ENCODE assay signal across 10 cellular contexts in genomic region chr15:52463638-52464037, GRCh38.
DNase-seq lines count a peak whose midpoint lies in the region; ATAC-seq and TF ChIP-seq lines count a peak whose summit lies in the region.
"Had no signal": no experiment of that assay in that cellular context is flagged by ENCODE, and none has a peak within 500 bp of the region (broad histone marks: within the 10 kb centered on the region; RNA-seq: fewer than 3 reads in every experiment).

No MANE protein-coding gene starts in this region.

- no peak overlapping the region for H2AFZ ChIP-seq in DND-41 (ENCODE audit: low read depth, low read length)
- H2AFZ ChIP-seq in HCT116 (ENCODE audit: low read depth, low read length, poor library complexity, severe bottlenecking) = no peak overlapping the region
- H2AFZ ChIP-seq in mesenchymal stem cell (ENCODE audit: low read depth, low read length) = no peak overlapping the region
- no peak overlapping the region for H2AFZ ChIP-seq in PC-9

- no peak for ATAC-seq in DND-41 (ENCODE audit: insufficient read depth, low read depth)
- ATAC-seq in HCT116 = no peak
- no peak for ATAC-seq in activated T-helper 17 cell treated with anti-CD3 and anti-CD28 coated beads, Interleukin-2, amount 50 U/mL, for 72 hours (replicated peaks)

- H3K27me3 ChIP-seq in DND-41 (ENCODE audit: insufficient read depth, low read length, poor library complexity) (no peaks in the 10 kb centered on the region), HCT116 (ENCODE audit: insufficient read depth, low read length) (no peaks in the 10 kb centered on the region), mesenchymal stem cell (ENCODE audit: control insufficient read depth in 1 of 2, insufficient read depth in 1 of 2, low read length in 2 of 2) (no peaks in the 10 kb centered on the region), PC-9 (ENCODE audit: insufficient read depth, low read depth) (no peaks in the 10 kb centered on the region)

- H4K20me1 ChIP-seq in DND-41 (ENCODE audit: insufficient read depth, low read length) = peaks cover 8% of the 10 kb centered on the region; the same call in 1 of the 2 replicates
- H4K20me1 ChIP-seq in HCT116 (ENCODE audit: insufficient read depth) = no peaks in the 10 kb centered on the region
- no peaks in the 10 kb centered on the region for H4K20me1 ChIP-seq in PC-9 (ENCODE audit: insufficient read depth)

- H4K91ac ChIP-seq in mesenchymal stem cell (ENCODE audit: low read length) = no peak overlapping the region

- H2AK5ac ChIP-seq in mesenchymal stem cell (ENCODE audit: low read length, severe bottlenecking) = no peak overlapping the region

- TF ChIP-seq CTCF in DND-41 (IDR thresholded peaks at IDR 0.05; ENCODE audit: borderline replicate concordance, extremely low read depth, low read length, poor library complexity, severe bottlenecking) (peak; percentile 9), HCT116 (IDR thresholded peaks at IDR 0.05 in 2 of 3, conservative IDR thresholded peaks at IDR 0.05 in 1 of 3; ENCODE audit: borderline replicate concordance in 1 of 3, insufficient read depth in 1 of 3, low read depth in 2 of 3, low read length in 2 of 3) (0 out of 6 replicates have a peak, but pooled peaks of 1 of the 3 experiments have one; percentile 7), type B pancreatic cell (conservative IDR thresholded peaks at IDR 0.05) (no peak), PC-9 (conservative IDR thresholded peaks at IDR 0.05) (no peak)

- DNase-seq in DND-41 (no peak), HCT116 (ENCODE audit: low read depth, low spot score) (no peak), mesenchymal stem cell (no peak), COLO829 (ENCODE audit: low spot score) (no peak), type B pancreatic cell (ENCODE audit: extremely low spot score, unreplicated experiment) (no peak), NCI-H2227 (lab: John Stamatoyannopoulos, UW; ENCODE audit: unreplicated experiment) (no peak), PC-9 (no peak)
- DNase-seq: aorta had no signal

- H3K36me3 ChIP-seq in DND-41 (ENCODE audit: insufficient read depth, low read length) = no peaks in the 10 kb centered on the region
- H3K36me3 ChIP-seq in HCT116 (ENCODE audit: control insufficient read depth in 1 of 2, insufficient read depth in 2 of 2, low read length in 2 of 2) = no peaks in the 10 kb centered on the region
- peaks cover 0 to 3% of the 10 kb centered on the region in 2 experiments for H3K36me3 ChIP-seq in mesenchymal stem cell (ENCODE audit: control insufficient read depth in 1 of 2, insufficient read depth in 2 of 2, low read depth in 1 of 2, low read length in 2 of 2)
- H3K36me3 ChIP-seq in PC-9 (ENCODE audit: low read depth) = no peaks in the 10 kb centered on the region

- CTCF ChIA-PET in HCT116 (lab: Charles Lee) = interaction anchor here (0.6 kb wide), 1 partner anchor 209 kb away, joined by 3 read pairs; no protein-coding TSS in a partner anchor
- CTCF ChIA-PET in PC-9 (lab: Charles Lee) = interaction anchor here (0.6 to 1.3 kb wide), 5 partner anchors 126 to 209 kb away, joined by 3 to 5 read pairs (median 3); no protein-coding TSS in a partner anchor

- H3K18ac ChIP-seq in mesenchymal stem cell (ENCODE audit: low read depth in 1 of 2, low read length in 2 of 2) = no peak overlapping the region

- POLR2A ChIA-PET in HCT116 (lab: Charles Lee) = no interaction called here
- POLR2A ChIA-PET in PC-9 (lab: Charles Lee; ENCODE audit: unreplicated experiment) = interaction anchor here (0.5 to 0.6 kb wide), 2 partner anchors 121 to 207 kb away, joined by 3 read pairs; no protein-coding TSS in a partner anchor

- no peaks in the 10 kb centered on the region for H3F3A ChIP-seq in PC-9 (ENCODE audit: insufficient read depth, low read depth)

- H3K9me2 ChIP-seq in HCT116 (ENCODE audit: insufficient read depth) (no peaks in the 10 kb centered on the region), PC-9 (ENCODE audit: insufficient read depth) (no peaks in the 10 kb centered on the region)

- H3K9me3 Mint-ChIP-seq in activated T-helper 17 cell treated with anti-CD3 and anti-CD28 coated beads, Interleukin-2, amount 50 U/mL, for 72 hours = peaks cover 10% of the 10 kb centered on the region
- H3K9me3 Mint-ChIP-seq in type B pancreatic cell = no peaks in the 10 kb centered on the region

- H3K4me2 ChIP-seq in DND-41 (ENCODE audit: insufficient read depth, low read length) (no peak overlapping the region), HCT116 (ENCODE audit: low read length) (peak overlapping the region; percentile 21; the same call in 1 of the 2 replicates), mesenchymal stem cell (ENCODE audit: low read length, poor library complexity, severe bottlenecking) (no peak overlapping the region), PC-9 (no peak overlapping the region)

- H3K23ac ChIP-seq in mesenchymal stem cell (ENCODE audit: low read length in 2 of 2) = no peak overlapping the region

- H2BK5ac ChIP-seq in mesenchymal stem cell (ENCODE audit: low read depth, low read length, poor library complexity, severe bottlenecking) = no peak overlapping the region

- H2BK12ac ChIP-seq in mesenchymal stem cell (ENCODE audit: low read length in 2 of 2) = no peak overlapping the region

- H3K36me3 Mint-ChIP-seq in activated T-helper 17 cell treated with anti-CD3 and anti-CD28 coated beads, Interleukin-2, amount 50 U/mL, for 72 hours (ENCODE audit: low read depth) = peaks cover 11% of the 10 kb centered on the region
- peaks cover 4% of the 10 kb centered on the region for H3K36me3 Mint-ChIP-seq in type B pancreatic cell

- TF ChIP-seq RAD21 in HCT116 (IDR thresholded peaks at IDR 0.05; ENCODE audit: low read depth) = no peak

- no peaks in the 10 kb centered on the region for H3K9me3 ChIP-seq in DND-41 (ENCODE audit: insufficient read depth, low read length, severe bottlenecking)
- no peaks in the 10 kb centered on the region for H3K9me3 ChIP-seq in HCT116 (ENCODE audit: control insufficient read depth in 1 of 2, insufficient read depth in 1 of 2, low read depth in 1 of 2, low read length in 2 of 2)
- no peaks in the 10 kb centered on the region for H3K9me3 ChIP-seq in mesenchymal stem cell (ENCODE audit: control insufficient read depth, low read length)
- H3K9me3 ChIP-seq in PC-9 (ENCODE audit: insufficient read depth, low read depth) = no peaks in the 10 kb centered on the region

- H3K4me3 Mint-ChIP-seq in activated T-helper 17 cell treated with anti-CD3 and anti-CD28 coated beads, Interleukin-2, amount 50 U/mL, for 72 hours = peak overlapping the region; percentile 84
- no peak overlapping the region for H3K4me3 Mint-ChIP-seq in type B pancreatic cell

- H3K4me3 ChIP-seq in DND-41 (ENCODE audit: low read depth in 1 of 2, low read length in 2 of 2) (no peak overlapping the region), HCT116 (replicated peaks in 1 of 2; ENCODE audit: low read depth in 1 of 2, low read length in 2 of 2) (no peak overlapping the region), mesenchymal stem cell (ENCODE audit: insufficient read depth in 1 of 2, low read depth in 1 of 2, low read length in 2 of 2) (no peak overlapping the region), PC-9 (no peak overlapping the region)
- H3K4me3 ChIP-seq: skin epidermis had no signal

- BruUV-seq in HCT116 (replicated peaks; lab: Mats Ljungman, UMichigan) = no TSS peak
- no TSS peak for BruUV-seq in PC-9 (replicated peaks; lab: Mats Ljungman, UMichigan)

- H3K4me1 Mint-ChIP-seq in activated T-helper 17 cell treated with anti-CD3 and anti-CD28 coated beads, Interleukin-2, amount 50 U/mL, for 72 hours = peaks cover 33% of the 10 kb centered on the region
- no peaks in the 10 kb centered on the region for H3K4me1 Mint-ChIP-seq in type B pancreatic cell (ENCODE audit: unreplicated experiment)

- H2BK15ac ChIP-seq in mesenchymal stem cell (ENCODE audit: low read depth, poor library complexity, severe bottlenecking) = no peak overlapping the region

- TF ChIP-seq POLR2A in HCT116 (IDR thresholded peaks at IDR 0.05; ENCODE audit: borderline replicate concordance, extremely low read depth, insufficient read depth, insufficient read length) = no peak

- H3K27ac Mint-ChIP-seq in activated T-helper 17 cell treated with anti-CD3 and anti-CD28 coated beads, Interleukin-2, amount 50 U/mL, for 72 hours = peak overlapping the region; percentile 94
- H3K27ac Mint-ChIP-seq in type B pancreatic cell = no peak overlapping the region

- H3K27me3 Mint-ChIP-seq in activated T-helper 17 cell treated with anti-CD3 and anti-CD28 coated beads, Interleukin-2, amount 50 U/mL, for 72 hours = no peaks in the 10 kb centered on the region
- H3K27me3 Mint-ChIP-seq in type B pancreatic cell = no peaks in the 10 kb centered on the region

- intact Hi-C loops in HCT116 (cut with micrococcal nuclease) (no loop called here), PC-9 (cut with micrococcal nuclease; ENCODE audit: unreplicated experiment) (loop anchor here (1.0 to 2.0 kb wide), 2 partner anchors 132 to 207 kb away; no protein-coding TSS in a partner anchor)

- H3K9ac ChIP-seq in DND-41 (ENCODE audit: low read depth, low read length) (no peak overlapping the region), HCT116 (ENCODE audit: low read length) (no peak overlapping the region), mesenchymal stem cell (ENCODE audit: low read length) (peak overlapping the region; percentile 17)

- no peak overlapping the region for H4K8ac ChIP-seq in mesenchymal stem cell (ENCODE audit: low read length)

- H3K79me1 ChIP-seq in mesenchymal stem cell (replicated peaks; ENCODE audit: low read length, poor library complexity, severe bottlenecking) = peaks cover 23% of the 10 kb centered on the region

- H3K27ac ChIP-seq in DND-41 (ENCODE audit: low read length) = no peak overlapping the region
- H3K27ac ChIP-seq in HCT116 (ENCODE audit: low read depth, low read length) = no peak overlapping the region
- no peak overlapping the region for H3K27ac ChIP-seq in mesenchymal stem cell (ENCODE audit: low read length, poor library complexity, severe bottlenecking)
- no peak overlapping the region for H3K27ac ChIP-seq in PC-9

- H3K4ac ChIP-seq in mesenchymal stem cell (ENCODE audit: low read depth in 1 of 2, low read length in 2 of 2) = no peak overlapping the region

- no peak overlapping the region for H3K14ac ChIP-seq in mesenchymal stem cell (ENCODE audit: low read length in 2 of 2)

- H3K79me2 ChIP-seq in DND-41 (ENCODE audit: insufficient read depth, low read length) (peaks cover 8% of the 10 kb centered on the region; the same call in 1 of the 2 replicates), HCT116 (ENCODE audit: insufficient read depth, low read length) (no peaks in the 10 kb centered on the region), PC-9 (ENCODE audit: low read depth) (no peaks in the 10 kb centered on the region)

- RAD21 ChIA-PET in HCT116 (lab: Charles Lee; ENCODE audit: low non-redundant PET in 1 of 2, low total read pairs in 2 of 2, uncharacterized antibody in 2 of 2, unreplicated experiment in 2 of 2) = no interaction called here

- no peak overlapping the region for H2BK120ac ChIP-seq in mesenchymal stem cell (ENCODE audit: low read depth, low read length)

- H3K4me1 ChIP-seq in DND-41 (ENCODE audit: insufficient read depth, low read length) (peaks cover 3% of the 10 kb centered on the region; the same call in 1 of the 2 replicates), HCT116 (ENCODE audit: control insufficient read depth in 1 of 2, insufficient read depth in 2 of 2, low read length in 2 of 2) (peaks cover 0 to 7% of the 10 kb centered on the region in 2 experiments; a peak in 3 of 4 replicates), mesenchymal stem cell (ENCODE audit: control insufficient read depth, insufficient read depth, low read depth, low read length) (peaks cover 3% of the 10 kb centered on the region), PC-9 (replicated peaks; ENCODE audit: insufficient read depth) (no peaks in the 10 kb centered on the region)
